In the genomic region with DNA sequence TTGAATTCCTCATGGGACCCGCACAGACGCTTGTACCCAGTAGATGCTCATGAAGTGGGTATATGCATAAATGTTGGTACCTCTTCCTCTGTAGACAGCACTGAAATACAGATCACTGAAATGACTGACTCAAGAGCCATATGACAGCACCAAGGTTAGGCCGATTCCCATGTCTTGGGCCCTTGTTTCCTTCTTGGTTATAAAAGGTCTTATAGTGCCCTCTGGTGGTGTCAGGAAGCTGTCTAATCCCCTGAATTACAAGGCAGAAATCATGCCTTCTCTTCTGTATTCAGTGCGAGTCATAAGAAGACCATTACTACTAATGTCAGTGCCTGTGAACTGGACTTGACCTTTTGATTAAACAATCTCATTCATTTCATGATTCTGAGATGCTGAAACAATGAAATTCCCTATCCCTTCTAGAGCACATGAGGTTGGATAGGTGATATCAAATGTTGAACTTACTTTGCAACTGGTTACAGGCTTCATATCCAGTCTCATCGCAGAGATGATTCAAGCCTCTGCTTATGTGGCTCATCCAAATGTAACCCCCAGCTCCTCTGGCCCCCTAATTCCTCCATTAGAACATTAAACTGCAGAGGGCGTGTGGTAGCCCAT, we compare ENCODE assay signal across 8 cellular contexts. TPM values are rescaled to one million over a fixed set of nuclear protein-coding genes. Genes with fewer than 3 reads are reported as not detected.
DNase-seq lines count a peak whose midpoint lies in the region; ATAC-seq and TF ChIP-seq lines count a peak whose summit lies in the region.

No MANE protein-coding gene starts in this region.

- peaks cover 3% of the 10 kb centered on the region; the same call in 1 of the 2 replicates for H3K36me3 Mint-ChIP-seq in WTC11
- no peaks in the 10 kb centered on the region for H3K36me3 Mint-ChIP-seq in effector memory CD8-positive, alpha-beta T cell (ENCODE audit: insufficient read depth)

- H3K4me1 Mint-ChIP-seq in WTC11, result peaks cover 36% of the 10 kb centered on the region
- peaks cover 30 to 33% of the 10 kb centered on the region in 2 donors for H3K4me1 Mint-ChIP-seq in effector memory CD8-positive, alpha-beta T cell (ENCODE audit: low read depth in 2 of 2)

- no peak overlapping the region for H3K4me2 ChIP-seq in mesenchymal stem cell (ENCODE audit: low read length, poor library complexity, severe bottlenecking)

- H4K91ac ChIP-seq in mesenchymal stem cell (ENCODE audit: low read length), result no peak overlapping the region

- no peaks in the 10 kb centered on the region for H3K9me3 Mint-ChIP-seq in WTC11
- no peaks in the 10 kb centered on the region for H3K9me3 Mint-ChIP-seq in effector memory CD8-positive, alpha-beta T cell

- no peak overlapping the region for H2BK12ac ChIP-seq in mesenchymal stem cell (ENCODE audit: low read length in 2 of 2)

- peak overlapping the region in 1 of 2 experiments; percentile 30 for H3K18ac ChIP-seq in mesenchymal stem cell (ENCODE audit: low read depth in 1 of 2, low read length in 2 of 2)

- peaks cover 0 to 15% of the 10 kb centered on the region in 2 experiments for H3K36me3 ChIP-seq in mesenchymal stem cell (ENCODE audit: control insufficient read depth in 1 of 2, insufficient read depth in 2 of 2, low read depth in 1 of 2, low read length in 2 of 2)

- H3K27me3 Mint-ChIP-seq in WTC11 (ENCODE audit: low read depth), result no peaks in the 10 kb centered on the region
- no peaks in the 10 kb centered on the region for H3K27me3 Mint-ChIP-seq in effector memory CD8-positive, alpha-beta T cell

- no peak overlapping the region for H4K8ac ChIP-seq in mesenchymal stem cell (ENCODE audit: low read length)

- no peak overlapping the region for H2AK5ac ChIP-seq in mesenchymal stem cell (ENCODE audit: low read length, severe bottlenecking)

- 67% methylated on average over 6 of the region's 6 CpGs for WGBS in mesenchymal stem cell

- H2BK15ac ChIP-seq in mesenchymal stem cell (ENCODE audit: low read depth, poor library complexity, severe bottlenecking), result no peak overlapping the region

- H3K23ac ChIP-seq in mesenchymal stem cell (ENCODE audit: low read length in 2 of 2), result no peak overlapping the region

- ATAC-seq in HG02973 (IDR thresholded peaks at IDR 0.05; ENCODE audit: unreplicated experiment) (peak; percentile 45), WTC11 (peak; percentile 81), HG03108 (IDR thresholded peaks at IDR 0.05; ENCODE audit: unreplicated experiment) (no peak)
- peak; percentile 82 for ATAC-seq in effector memory CD8-positive, alpha-beta T cell (replicated peaks)

- no peak overlapping the region for H2BK5ac ChIP-seq in mesenchymal stem cell (ENCODE audit: low read depth, low read length, poor library complexity, severe bottlenecking)

- H3K9ac ChIP-seq in mesenchymal stem cell (ENCODE audit: low read length), result no peak overlapping the region

- CTCF ChIA-PET in WTC11 (lab: Charles Lee), result interaction anchor here (0.9 to 5.8 kb wide), 7 partner anchors 8 to 215 kb away, joined by 3 to 59 read pairs (median 16); a partner anchor contains a TSS

- H3K4me1 ChIP-seq in mesenchymal stem cell (ENCODE audit: control insufficient read depth, insufficient read depth, low read depth, low read length), result peaks cover 14% of the 10 kb centered on the region

- H3K27ac Mint-ChIP-seq in WTC11, result peak overlapping the region; percentile 90; the same call in 1 of the 2 replicates
- H3K27ac Mint-ChIP-seq in effector memory CD8-positive, alpha-beta T cell, result peak overlapping the region in 1 of 2 donors; percentile 10

- H3K4me3 ChIP-seq in mesenchymal stem cell (ENCODE audit: insufficient read depth in 1 of 2, low read depth in 1 of 2, low read length in 2 of 2), result no peak overlapping the region

- no peak overlapping the region for H3K4ac ChIP-seq in mesenchymal stem cell (ENCODE audit: low read depth in 1 of 2, low read length in 2 of 2)

- no peaks in the 10 kb centered on the region for H3K9me3 ChIP-seq in mesenchymal stem cell (ENCODE audit: control insufficient read depth, low read length)

- no peak overlapping the region for H3K4me3 Mint-ChIP-seq in WTC11
- H3K4me3 Mint-ChIP-seq in effector memory CD8-positive, alpha-beta T cell, result no peak overlapping the region

- H3K27ac ChIP-seq in mesenchymal stem cell (ENCODE audit: low read length, poor library complexity, severe bottlenecking), result no peak overlapping the region
- H3K27ac ChIP-seq in substantia nigra (ENCODE audit: low read depth, low read length, poor library complexity, severe bottlenecking), result peak overlapping the region; percentile 74

- no peaks in the 10 kb centered on the region for H3K27me3 ChIP-seq in mesenchymal stem cell (ENCODE audit: control insufficient read depth in 1 of 2, insufficient read depth in 1 of 2, low read length in 2 of 2)

- DNase-seq in GM03348 (ENCODE audit: low spot score) (peak; percentile 76), NCI-H226 (peak; percentile 25), WTC11 (ENCODE audit: low spot score) (peak; percentile 25), mesenchymal stem cell (peak; percentile 86), substantia nigra (lab: John Stamatoyannopoulos, UW) (peak in 23 of 49 donors; percentile 29 to 85 (median 43))
- DNase-seq in effector memory CD8-positive, alpha-beta T cell, result peak; percentile 60 to 63 (median 62)

- no peak overlapping the region for H3K14ac ChIP-seq in mesenchymal stem cell (ENCODE audit: low read length in 2 of 2)

- TF ChIP-seq CTCF in WTC11 (IDR thresholded peaks at IDR 0.05), result peak; percentile 52

- H3K79me1 ChIP-seq in mesenchymal stem cell (replicated peaks; ENCODE audit: low read length, poor library complexity, severe bottlenecking), result peaks cover 2% of the 10 kb centered on the region

- H2BK120ac ChIP-seq in mesenchymal stem cell (ENCODE audit: low read depth, low read length), result no peak overlapping the region

- H2AFZ ChIP-seq in mesenchymal stem cell (ENCODE audit: low read depth, low read length), result no peak overlapping the region

- POLR2A ChIA-PET in WTC11 (lab: Charles Lee), result interaction anchor here (0.5 kb wide), 1 partner anchor 347 kb away, joined by 5 read pairs; no protein-coding TSS in a partner anchor

TF ChIP-seq in WTC11, 78 proteins besides CTCF, POLR2A, EP300 and RAD21 (continues in another document):
- TF ChIP-seq, protein P1, sequence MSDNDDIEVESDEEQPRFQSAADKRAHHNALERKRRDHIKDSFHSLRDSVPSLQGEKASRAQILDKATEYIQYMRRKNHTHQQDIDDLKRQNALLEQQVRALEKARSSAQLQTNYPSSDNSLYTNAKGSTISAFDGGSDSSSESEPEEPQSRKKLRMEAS (CRISPR knock-in tag; IDR thresholded peaks at IDR 0.05), result no peak
- TF ChIP-seq, protein P2, sequence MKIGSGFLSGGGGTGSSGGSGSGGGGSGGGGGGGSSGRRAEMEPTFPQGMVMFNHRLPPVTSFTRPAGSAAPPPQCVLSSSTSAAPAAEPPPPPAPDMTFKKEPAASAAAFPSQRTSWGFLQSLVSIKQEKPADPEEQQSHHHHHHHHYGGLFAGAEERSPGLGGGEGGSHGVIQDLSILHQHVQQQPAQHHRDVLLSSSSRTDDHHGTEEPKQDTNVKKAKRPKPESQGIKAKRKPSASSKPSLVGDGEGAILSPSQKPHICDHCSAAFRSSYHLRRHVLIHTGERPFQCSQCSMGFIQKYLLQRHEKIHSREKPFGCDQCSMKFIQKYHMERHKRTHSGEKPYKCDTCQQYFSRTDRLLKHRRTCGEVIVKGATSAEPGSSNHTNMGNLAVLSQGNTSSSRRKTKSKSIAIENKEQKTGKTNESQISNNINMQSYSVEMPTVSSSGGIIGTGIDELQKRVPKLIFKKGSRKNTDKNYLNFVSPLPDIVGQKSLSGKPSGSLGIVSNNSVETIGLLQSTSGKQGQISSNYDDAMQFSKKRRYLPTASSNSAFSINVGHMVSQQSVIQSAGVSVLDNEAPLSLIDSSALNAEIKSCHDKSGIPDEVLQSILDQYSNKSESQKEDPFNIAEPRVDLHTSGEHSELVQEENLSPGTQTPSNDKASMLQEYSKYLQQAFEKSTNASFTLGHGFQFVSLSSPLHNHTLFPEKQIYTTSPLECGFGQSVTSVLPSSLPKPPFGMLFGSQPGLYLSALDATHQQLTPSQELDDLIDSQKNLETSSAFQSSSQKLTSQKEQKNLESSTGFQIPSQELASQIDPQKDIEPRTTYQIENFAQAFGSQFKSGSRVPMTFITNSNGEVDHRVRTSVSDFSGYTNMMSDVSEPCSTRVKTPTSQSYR (CRISPR knock-in tag; IDR thresholded peaks at IDR 0.05), result no peak
- TF ChIP-seq, protein P3, sequence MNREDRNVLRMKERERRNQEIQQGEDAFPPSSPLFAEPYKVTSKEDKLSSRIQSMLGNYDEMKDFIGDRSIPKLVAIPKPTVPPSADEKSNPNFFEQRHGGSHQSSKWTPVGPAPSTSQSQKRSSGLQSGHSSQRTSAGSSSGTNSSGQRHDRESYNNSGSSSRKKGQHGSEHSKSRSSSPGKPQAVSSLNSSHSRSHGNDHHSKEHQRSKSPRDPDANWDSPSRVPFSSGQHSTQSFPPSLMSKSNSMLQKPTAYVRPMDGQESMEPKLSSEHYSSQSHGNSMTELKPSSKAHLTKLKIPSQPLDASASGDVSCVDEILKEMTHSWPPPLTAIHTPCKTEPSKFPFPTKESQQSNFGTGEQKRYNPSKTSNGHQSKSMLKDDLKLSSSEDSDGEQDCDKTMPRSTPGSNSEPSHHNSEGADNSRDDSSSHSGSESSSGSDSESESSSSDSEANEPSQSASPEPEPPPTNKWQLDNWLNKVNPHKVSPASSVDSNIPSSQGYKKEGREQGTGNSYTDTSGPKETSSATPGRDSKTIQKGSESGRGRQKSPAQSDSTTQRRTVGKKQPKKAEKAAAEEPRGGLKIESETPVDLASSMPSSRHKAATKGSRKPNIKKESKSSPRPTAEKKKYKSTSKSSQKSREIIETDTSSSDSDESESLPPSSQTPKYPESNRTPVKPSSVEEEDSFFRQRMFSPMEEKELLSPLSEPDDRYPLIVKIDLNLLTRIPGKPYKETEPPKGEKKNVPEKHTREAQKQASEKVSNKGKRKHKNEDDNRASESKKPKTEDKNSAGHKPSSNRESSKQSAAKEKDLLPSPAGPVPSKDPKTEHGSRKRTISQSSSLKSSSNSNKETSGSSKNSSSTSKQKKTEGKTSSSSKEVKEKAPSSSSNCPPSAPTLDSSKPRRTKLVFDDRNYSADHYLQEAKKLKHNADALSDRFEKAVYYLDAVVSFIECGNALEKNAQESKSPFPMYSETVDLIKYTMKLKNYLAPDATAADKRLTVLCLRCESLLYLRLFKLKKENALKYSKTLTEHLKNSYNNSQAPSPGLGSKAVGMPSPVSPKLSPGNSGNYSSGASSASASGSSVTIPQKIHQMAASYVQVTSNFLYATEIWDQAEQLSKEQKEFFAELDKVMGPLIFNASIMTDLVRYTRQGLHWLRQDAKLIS (CRISPR knock-in tag; IDR thresholded peaks at IDR 0.05; ENCODE audit: borderline replicate concordance), result no peak
- TF ChIP-seq OVOL2 (CRISPR knock-in tag; IDR thresholded peaks at IDR 0.05; ENCODE audit: borderline replicate concordance) (no peak), IRF2 (CRISPR knock-in tag; IDR thresholded peaks at IDR 0.05; ENCODE audit: borderline replicate concordance, low read depth) (no peak), ESRRA (CRISPR knock-in tag; IDR thresholded peaks at IDR 0.05; ENCODE audit: borderline replicate concordance) (no peak)

RNA-seq across cellular contexts. Expression of a gene that starts 59.7 kb away (rescaled TPM):
- total RNA-seq in WTC11 (2021), result 22.1 to 29.0 TPM (median 23.1 TPM) in 3 replicates
- 5.8 TPM for polyA plus RNA-seq in mesenchymal stem cell (2013, experiment 1 of 2)
- polyA plus RNA-seq in mesenchymal stem cell (2013, experiment 2 of 2), result 6.8 TPM
